In the genomic region with DNA sequence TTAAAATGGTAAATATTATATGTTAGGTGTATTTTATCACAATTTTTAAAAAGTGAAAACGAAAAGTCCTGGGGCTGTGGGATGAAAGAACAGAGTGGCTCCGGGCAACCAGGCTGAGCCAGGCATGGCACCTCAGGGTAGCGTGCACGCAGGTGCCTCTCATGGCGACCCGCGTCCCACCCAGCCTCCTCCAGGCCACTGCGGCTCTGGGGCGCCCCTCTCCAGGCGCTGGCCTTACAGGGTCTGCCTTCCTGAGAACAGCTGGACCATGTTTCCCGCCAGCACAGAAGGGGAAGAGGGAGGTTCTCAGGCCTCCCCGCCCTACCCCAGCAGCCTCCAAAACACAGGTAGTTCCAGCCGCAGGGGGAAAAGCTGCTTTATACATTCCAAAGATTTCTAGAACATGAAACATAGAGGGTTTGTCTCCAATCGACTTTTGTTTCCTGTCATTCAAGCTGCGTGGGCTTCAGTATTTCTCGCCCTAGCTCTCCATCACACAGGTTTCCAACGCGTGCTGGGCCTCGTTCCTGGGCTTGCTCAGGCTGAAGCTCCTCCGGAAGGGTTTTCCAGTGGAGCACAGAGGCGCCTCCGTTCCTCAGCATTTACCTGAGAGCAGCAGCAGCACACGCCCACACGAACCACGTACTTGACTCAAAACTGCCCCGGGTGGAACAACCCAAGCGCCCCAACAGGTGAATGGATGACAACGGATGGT, we compare ENCODE assay signal across 9 cellular contexts. TPM values are rescaled to one million over a fixed set of nuclear protein-coding genes. Genes with fewer than 3 reads are reported as not detected.
DNase-seq lines count a peak whose midpoint lies in the region; ATAC-seq and TF ChIP-seq lines count a peak whose summit lies in the region.
"Had no signal": no experiment of that assay in that cellular context is flagged by ENCODE, and none has a peak within 500 bp of the region (broad histone marks: within the 10 kb centered on the region; RNA-seq: fewer than 3 reads in every experiment).

No MANE protein-coding gene starts in this region.

- ATAC-seq in activated naive CD8-positive, alpha-beta T cell treated with anti-CD3 and anti-CD28 coated beads, Interleukin-2, amount 10 ng/mL, durations not matched to agents 7 days and 5 days (ENCODE audit: low read depth), result no peak
- ATAC-seq in naive B cell (ENCODE audit: low read depth in 2 of 2) (no peak), HG02885 (IDR thresholded peaks at IDR 0.05; ENCODE audit: poor library complexity, unreplicated experiment) (no peak), HG02852 (IDR thresholded peaks at IDR 0.05; ENCODE audit: unreplicated experiment) (no peak)

- H3K27ac ChIP-seq in uterus, result peak overlapping the region; percentile 77 to 86

- peak overlapping the region; percentile 86 for H3K27ac Mint-ChIP-seq in activated naive CD8-positive, alpha-beta T cell treated with anti-CD3 and anti-CD28 coated beads, Interleukin-2, amount 10 ng/mL, durations not matched to agents 7 days and 5 days
- H3K27ac Mint-ChIP-seq in naive B cell, result peak overlapping the region in 3 of 6 donors; percentile 47 to 54 (median 49)

- POLR2A ChIA-PET in activated naive CD8-positive, alpha-beta T cell treated with anti-CD3 and anti-CD28 coated beads, Interleukin-2, amount 10 ng/mL, durations not matched to agents 7 days and 5 days (lab: Charles Lee), result interaction anchor here (1.4 to 27.4 kb wide), 5 partner anchors 8 to 17 kb away, joined by 3 to 782 read pairs (median 57); partner anchors contain the start of gene EHD1

- H3K4me1 Mint-ChIP-seq in activated naive CD8-positive, alpha-beta T cell treated with anti-CD3 and anti-CD28 coated beads, Interleukin-2, amount 10 ng/mL, durations not matched to agents 7 days and 5 days, result peaks cover 70% of the 10 kb centered on the region
- peaks cover 44 to 94% (median 89%) of the 10 kb centered on the region in 3 donors for H3K4me1 Mint-ChIP-seq in naive B cell

- peak; percentile 42 for DNase-seq in stimulated activated CD4-positive, alpha-beta T cell treated with anti-CD3 and anti-CD28 coated beads, Interleukin-4, amount 100 ng/mL, for 24 hours
- DNase-seq in stimulated activated CD4-positive, alpha-beta T cell treated with anti-CD3 and anti-CD28 coated beads, Interleukin-2, amount 100 ng/mL, for 48 hours, result no peak
- no peak for DNase-seq in activated naive CD8-positive, alpha-beta T cell treated with anti-CD3 and anti-CD28 coated beads, Interleukin-2, amount 10 ng/mL, durations not matched to agents 7 days and 5 days
- DNase-seq in naive B cell (no peak), uterus (no peak), NCI-H69 (lab: John Stamatoyannopoulos, UW) (no peak)

- H3K9me3 Mint-ChIP-seq in activated naive CD8-positive, alpha-beta T cell treated with anti-CD3 and anti-CD28 coated beads, Interleukin-2, amount 10 ng/mL, durations not matched to agents 7 days and 5 days, result no peaks in the 10 kb centered on the region
- H3K9me3 Mint-ChIP-seq in naive B cell, result peaks cover 0 to 5% (median 0%) of the 10 kb centered on the region in 7 donors

- no peaks in the 10 kb centered on the region for H3K27me3 ChIP-seq in uterus

- no peak for TF ChIP-seq CTCF in uterus (IDR thresholded peaks at IDR 0.05)

- H3K4me1 ChIP-seq in uterus, result peaks cover 15 to 54% of the 10 kb centered on the region in 2 donors

- H3K27me3 Mint-ChIP-seq in activated naive CD8-positive, alpha-beta T cell treated with anti-CD3 and anti-CD28 coated beads, Interleukin-2, amount 10 ng/mL, durations not matched to agents 7 days and 5 days, result no peaks in the 10 kb centered on the region
- no peaks in the 10 kb centered on the region for H3K27me3 Mint-ChIP-seq in naive B cell
- H3K27me3 Mint-ChIP-seq: progenitor cell of endocrine pancreas had no signal

- no peak overlapping the region for H3K4me3 ChIP-seq in uterus

- peak overlapping the region; percentile 71 for H3K4me3 Mint-ChIP-seq in activated naive CD8-positive, alpha-beta T cell treated with anti-CD3 and anti-CD28 coated beads, Interleukin-2, amount 10 ng/mL, durations not matched to agents 7 days and 5 days
- peak overlapping the region in 6 of 8 donors; percentile 37 to 83 (median 56) for H3K4me3 Mint-ChIP-seq in naive B cell

- H3K9me3 ChIP-seq in uterus, result no peaks in the 10 kb centered on the region

- intact Hi-C loops in uterus (cut with DNase I; ENCODE audit: low total_unique reads), result no loop called here

- no peaks in the 10 kb centered on the region for H3K36me3 ChIP-seq in uterus

- no peak for TF ChIP-seq POLR2A in uterus (IDR thresholded peaks at IDR 0.05)

- peaks cover 22% of the 10 kb centered on the region for H3K36me3 Mint-ChIP-seq in activated naive CD8-positive, alpha-beta T cell treated with anti-CD3 and anti-CD28 coated beads, Interleukin-2, amount 10 ng/mL, durations not matched to agents 7 days and 5 days
- peaks cover 4 to 23% of the 10 kb centered on the region in 2 donors for H3K36me3 Mint-ChIP-seq in naive B cell

RNA-seq across cellular contexts. Expression of gene EHD1, which starts 10.5 kb away (rescaled TPM):
- 100 to 1,000 TPM; 187 to 195 TPM for total RNA-seq in activated naive CD8-positive, alpha-beta T cell treated with anti-CD3 and anti-CD28 coated beads, Interleukin-2, amount 10 ng/mL, durations not matched to agents 7 days and 5 days
- 100 to 1,000 TPM in 2 of 6 donors, 10 to 100 TPM in 4; 65.3 to 119 (median 90.7) TPM for polyA plus RNA-seq in naive B cell (ENCODE audit: low read depth in 6 of 6)
- 10 to 100 TPM in 3 of 4 donors, 1 to 10 TPM in 1; 3.5 to 78.7 (median 36.9) TPM for total RNA-seq in uterus

RNA-seq across cellular contexts. Expression of gene CDC42BPG, which starts 23.5 kb away (rescaled TPM):
- total RNA-seq in activated naive CD8-positive, alpha-beta T cell treated with anti-CD3 and anti-CD28 coated beads, Interleukin-2, amount 10 ng/mL, durations not matched to agents 7 days and 5 days, result 1 to 10 TPM; 3.4 to 3.5 TPM
- under 1 TPM in 4 of 6 donors, not detected in 2; 0.17 to 0.57 (median 0.33) TPM for polyA plus RNA-seq in naive B cell (ENCODE audit: low read depth in 6 of 6)
- 1 to 10 TPM in 1 of 4 donors, under 1 TPM in 3; under 0.01 to 2.7 (median 0.30) TPM for total RNA-seq in uterus

RNA-seq across cellular contexts. Expression of gene ATG2A, which starts 49.1 kb away (rescaled TPM):
- total RNA-seq in activated naive CD8-positive, alpha-beta T cell treated with anti-CD3 and anti-CD28 coated beads, Interleukin-2, amount 10 ng/mL, durations not matched to agents 7 days and 5 days, result 10 to 100 TPM; 34.5 to 39.7 TPM
- polyA plus RNA-seq in naive B cell (ENCODE audit: low read depth in 6 of 6), result 1 to 10 TPM in 5 of 6 donors, not detected in 1; 2.8 to 5.0 (median 3.4) TPM
- total RNA-seq in uterus, result 10 to 100 TPM in 3 of 4 donors, 1 to 10 TPM in 1; 6.8 to 39.6 (median 18.4) TPM

RNA-seq across cellular contexts. Expression of gene PPP2R5B, which starts 56.6 kb away (rescaled TPM):
- 10 to 100 TPM; 18.6 to 22.3 TPM for total RNA-seq in activated naive CD8-positive, alpha-beta T cell treated with anti-CD3 and anti-CD28 coated beads, Interleukin-2, amount 10 ng/mL, durations not matched to agents 7 days and 5 days
- polyA plus RNA-seq in naive B cell (ENCODE audit: low read depth in 6 of 6), result 10 to 100 TPM in 3 of 6 donors, 1 to 10 TPM in 3; 7.2 to 15.1 (median 10.2) TPM
- 10 to 100 TPM in 2 of 4 donors, 1 to 10 TPM in 2; 6.7 to 23.4 (median 13.0) TPM for total RNA-seq in uterus

RNA-seq across cellular contexts. Expression of gene MEN1, which starts 57.6 kb away (rescaled TPM):
- 10 to 100 TPM; 37.4 to 39.0 TPM for total RNA-seq in activated naive CD8-positive, alpha-beta T cell treated with anti-CD3 and anti-CD28 coated beads, Interleukin-2, amount 10 ng/mL, durations not matched to agents 7 days and 5 days
- polyA plus RNA-seq in naive B cell (ENCODE audit: low read depth in 6 of 6), result 10 to 100 TPM; 12.3 to 49.5 (median 27.4) TPM
- 10 to 100 TPM in 2 of 4 donors, 1 to 10 TPM in 2; 3.8 to 26.2 (median 14.9) TPM for total RNA-seq in uterus
